ENCODE assay signal across 8 cellular contexts in the genomic region with DNA sequence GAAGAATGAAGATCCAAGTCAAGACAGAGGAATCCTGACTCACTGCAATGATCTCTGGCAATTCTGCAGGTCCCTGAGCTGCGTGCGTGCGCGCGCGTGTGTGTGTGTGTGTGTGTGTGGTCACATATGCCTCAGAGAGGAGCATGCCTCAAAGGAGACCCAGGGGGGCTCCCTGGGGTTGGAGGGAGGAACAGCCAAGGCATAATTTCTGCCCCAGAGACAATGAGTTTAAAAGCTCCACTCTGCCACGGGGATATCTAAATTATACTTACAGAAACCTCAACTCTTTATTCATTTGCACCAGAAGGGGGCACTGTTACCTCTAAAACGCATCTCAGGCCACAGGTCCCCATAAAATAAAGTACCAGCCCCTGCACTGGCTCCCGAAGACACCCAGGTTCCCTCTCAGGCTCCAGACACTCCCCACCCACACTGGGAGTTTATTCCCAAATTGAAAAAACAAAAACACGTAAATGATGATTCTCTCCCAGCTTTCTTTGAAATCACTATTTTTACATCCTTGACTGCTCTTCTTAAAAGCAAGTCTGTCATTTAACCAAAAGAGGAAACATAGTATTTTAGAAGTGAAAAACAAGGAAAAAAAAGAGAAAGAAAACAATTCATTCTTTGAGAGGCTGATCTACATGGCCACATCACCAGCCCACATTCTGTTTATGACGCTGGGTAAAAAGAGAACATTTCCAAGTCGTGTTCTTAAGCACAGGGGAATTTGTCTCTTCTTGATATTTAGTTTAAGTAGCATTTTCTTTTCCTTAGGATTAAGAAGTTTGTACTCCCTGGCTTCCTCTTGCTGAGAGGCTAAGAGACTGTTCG.
DNase-seq lines count a peak whose midpoint lies in the region; ATAC-seq and TF ChIP-seq lines count a peak whose summit lies in the region.

No MANE protein-coding gene starts in this region.

- H3K4me2 ChIP-seq in skeletal muscle satellite cell (ENCODE audit: low read length): peak overlapping the region; percentile 77

- peak; percentile 5 for DNase-seq in stimulated activated CD4-positive, alpha-beta T cell treated with anti-CD3 and anti-CD28 coated beads, Interleukin-15, amount 100 ng/mL, for 24 hours
- no peak for DNase-seq in stimulated activated CD4-positive, alpha-beta T cell treated with anti-CD3 and anti-CD28 coated beads, Interleukin-2, amount 100 ng/mL, for 24 hours
- DNase-seq in NCI-H1105 (lab: John Stamatoyannopoulos, UW) (peak; percentile 13), astrocyte of the cerebellum (ENCODE audit: low read depth) (no peak), iPS DF 4.7 (ENCODE audit: extremely low read depth, low spot score) (peak; percentile 41)

- no peaks in the 10 kb centered on the region for H3K4me1 ChIP-seq in skeletal muscle satellite cell (ENCODE audit: control insufficient read depth, insufficient read depth, low read length)

- no peak overlapping the region for H3K9ac ChIP-seq in skeletal muscle satellite cell (ENCODE audit: low read depth, low read length)

- H3K4me3 ChIP-seq in astrocyte of the cerebellum (ENCODE audit: low read depth, low read length) (no peak overlapping the region), skeletal muscle satellite cell (ENCODE audit: low read length) (peak overlapping the region; percentile 59)

- in situ Hi-C loops in astrocyte of the cerebellum (cut with HindIII; ENCODE audit: low sequenced_read_pairs): no loop called here

- no peaks in the 10 kb centered on the region for H3K27me3 ChIP-seq in skeletal muscle satellite cell (ENCODE audit: control insufficient read depth, insufficient read depth, low read length)

- H3K36me3 ChIP-seq in skeletal muscle satellite cell (ENCODE audit: insufficient read depth, low read length): no peaks in the 10 kb centered on the region

- no peak for ATAC-seq in HG03342 (IDR thresholded peaks at IDR 0.05; ENCODE audit: unreplicated experiment)
- ATAC-seq in HG02885 (IDR thresholded peaks at IDR 0.05; ENCODE audit: poor library complexity, unreplicated experiment): no peak

- TF ChIP-seq CTCF in astrocyte of the cerebellum (IDR thresholded peaks at IDR 0.05; ENCODE audit: low read depth, low read length, missing control alignments): peak; percentile 47

- H3K9me3 ChIP-seq in skeletal muscle satellite cell (replicated peaks; ENCODE audit: low read length): peaks cover 4% of the 10 kb centered on the region

Comparison
In these comparisons a context has a peak if more than half of its experiments do, and no peak if none do; other contexts are left out.
1. DNase-seq: peak in stimulated activated CD4-positive, alpha-beta T cell treated with anti-CD3 and anti-CD28 coated beads, Interleukin-15, amount 100 ng/mL, for 24 hours (single experiment), NCI-H1105 (single experiment) and iPS DF 4.7 (single experiment); none in stimulated activated CD4-positive, alpha-beta T cell treated with anti-CD3 and anti-CD28 coated beads, Interleukin-2, amount 100 ng/mL, for 24 hours (0 of 2) and astrocyte of the cerebellum (single experiment).